ENCODE assay signal across 9 cellular contexts in the genomic region with DNA sequence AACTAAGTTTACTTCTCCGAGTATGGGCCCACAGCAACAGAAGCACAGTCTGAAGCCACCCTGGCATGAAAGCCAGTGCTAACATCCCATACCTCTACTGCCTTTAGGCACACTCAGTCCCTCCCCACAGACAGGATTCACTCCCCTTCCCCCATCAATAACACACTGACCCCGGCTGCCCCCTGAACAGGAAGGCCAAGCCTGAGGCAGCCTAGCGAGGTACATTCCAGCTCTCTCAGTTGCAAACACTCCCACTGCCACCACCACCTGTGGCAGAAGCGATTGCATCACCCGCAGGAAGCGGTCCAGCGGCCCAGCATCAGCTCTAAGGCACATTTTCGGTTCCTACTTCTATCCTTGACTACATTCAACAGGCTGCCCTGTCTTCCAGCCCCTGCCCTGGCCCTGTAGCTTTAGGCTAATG. TPM values are rescaled to one million over a fixed set of nuclear protein-coding genes. Genes with fewer than 3 reads are reported as not detected.
DNase-seq lines count a peak whose midpoint lies in the region; ATAC-seq lines count a peak whose summit lies in the region.
"Had no signal": no experiment of that assay in that cellular context is flagged by ENCODE, and none has a peak within 500 bp of the region (broad histone marks: within the 10 kb centered on the region; RNA-seq: fewer than 3 reads in every experiment).

No MANE protein-coding gene starts in this region.

- no peaks in the 10 kb centered on the region for H3K9me2 ChIP-seq in Karpas-422 (replicated peaks; ENCODE audit: insufficient read depth, low read length)

- peaks cover 0 to 2% of the 10 kb centered on the region in 2 donors for H3K36me3 Mint-ChIP-seq in activated T-cell treated with anti-CD3 and anti-CD28 coated beads, Interleukin-2, amount 50 U/mL, for 72 hours (ENCODE audit: insufficient read depth in 2 of 2)

- H3K4me3 Mint-ChIP-seq in activated T-cell treated with anti-CD3 and anti-CD28 coated beads, Interleukin-2, amount 50 U/mL, for 72 hours: peak overlapping the region; percentile 53 to 66

- H3K9ac ChIP-seq in Karpas-422 (ENCODE audit: low read length): peak overlapping the region; percentile 60

- H2AFZ ChIP-seq in Karpas-422 (ENCODE audit: low read length): peak overlapping the region; percentile 86; the same call in 1 of the 2 replicates

- H3K4me2 ChIP-seq in Karpas-422 (ENCODE audit: low read depth, low read length, poor library complexity, severe bottlenecking): peak overlapping the region; percentile 33
- H3K4me2 ChIP-seq: A549 had no signal

- peak; percentile 7 for DNase-seq in NCI-H510A treated with DMSO at 0.1 percent for 48 hours (lab: John Stamatoyannopoulos, UW)
- DNase-seq in NCI-H510A (lab: John Stamatoyannopoulos, UW): no peak
- peak; percentile 62 for DNase-seq in H4 (ENCODE audit: low spot score)
- peak; percentile 75 for DNase-seq in Karpas-422
- peak; percentile 71 to 76 for DNase-seq in activated T-cell treated with anti-CD3 and anti-CD28 coated beads, Interleukin-2, amount 50 U/mL, for 72 hours
- peak; percentile 84 for DNase-seq in mesenteric fat pad (ENCODE audit: low spot score)
- no peak for DNase-seq in NCI-H1092 (lab: John Stamatoyannopoulos, UW)
- DNase-seq in COR-L47 (lab: John Stamatoyannopoulos, UW): no peak

- no peaks in the 10 kb centered on the region for H3K36me3 ChIP-seq in Karpas-422 (ENCODE audit: insufficient read depth, low read length)

- H3K27ac ChIP-seq in Karpas-422 (ENCODE audit: low read length): no peak overlapping the region
- H3K27ac ChIP-seq: A549 had no signal

- no peaks in the 10 kb centered on the region for H3K27me3 ChIP-seq in Karpas-422 (ENCODE audit: low read length)

- H3K4me1 ChIP-seq in Karpas-422 (ENCODE audit: low read length): peaks cover 10% of the 10 kb centered on the region
- H3K4me1 ChIP-seq: A549 had no signal

- peak; percentile 92 to 95 for ATAC-seq in activated T-cell treated with anti-CD3 and anti-CD28 coated beads, Interleukin-2, amount 50 U/mL, for 72 hours (replicated peaks in 1 of 2)
- ATAC-seq: A549 had no signal

- H3K79me2 ChIP-seq in Karpas-422 (ENCODE audit: low read length): no peaks in the 10 kb centered on the region

- no peaks in the 10 kb centered on the region for H3K9me3 Mint-ChIP-seq in activated T-cell treated with anti-CD3 and anti-CD28 coated beads, Interleukin-2, amount 50 U/mL, for 72 hours

- H3K9me3 ChIP-seq in Karpas-422 (ENCODE audit: low read length): no peaks in the 10 kb centered on the region
- H3K9me3 ChIP-seq: A549 had no signal

- H3K4me3 ChIP-seq in Karpas-422 (ENCODE audit: low read length): no peak overlapping the region; the same call in 1 of the 2 replicates
- H3K4me3 ChIP-seq: A549 had no signal

- H3K27ac Mint-ChIP-seq in activated T-cell treated with anti-CD3 and anti-CD28 coated beads, Interleukin-2, amount 50 U/mL, for 72 hours: peak overlapping the region; percentile 93

- no peaks in the 10 kb centered on the region for H4K20me1 ChIP-seq in Karpas-422 (ENCODE audit: insufficient read depth, low read depth, low read length)

- H3K4me1 Mint-ChIP-seq in activated T-cell treated with anti-CD3 and anti-CD28 coated beads, Interleukin-2, amount 50 U/mL, for 72 hours (ENCODE audit: low read depth): peaks cover 26% of the 10 kb centered on the region

- peaks cover 12% of the 10 kb centered on the region for H3K27me3 Mint-ChIP-seq in activated T-cell treated with anti-CD3 and anti-CD28 coated beads, Interleukin-2, amount 50 U/mL, for 72 hours (ENCODE audit: low read depth)

RNA-seq across cellular contexts. Expression of gene BMF, which starts 7.0 kb away (rescaled TPM):
- 18.7 and 19.6 TPM in 2 replicates for total RNA-seq in H4 (2014; rRNA removed; shearing (Covaris generic))
- total RNA-seq in Karpas-422 (2014; rRNA removed; shearing (Covaris generic); ENCODE audit: low replicate concordance): 3.0 and 5.4 TPM in 2 replicates
- total RNA-seq in activated T-cell treated with anti-CD3 and anti-CD28 coated beads, Interleukin-2, amount 50 U/mL, for 72 hours: 10 to 100 TPM; 23.7 to 25.9 TPM
- total RNA-seq in mesenteric fat pad: 4.0 TPM

RNA-seq across cellular contexts. Expression of gene BUB1B, which starts 45.2 kb away (rescaled TPM):
- total RNA-seq in H4 (2014; rRNA removed; shearing (Covaris generic)): 55.5 and 56.2 TPM in 2 replicates
- total RNA-seq in Karpas-422 (2014; rRNA removed; shearing (Covaris generic); ENCODE audit: low replicate concordance): 58.2 and 60.1 TPM in 2 replicates
- 10 to 100 TPM; 86.5 to 91.2 TPM for total RNA-seq in activated T-cell treated with anti-CD3 and anti-CD28 coated beads, Interleukin-2, amount 50 U/mL, for 72 hours
- 0.39 TPM for total RNA-seq in mesenteric fat pad

Comparison
In these comparisons a context has a peak if more than half of its experiments do, and no peak if none do; other contexts are left out.
1. DNase-seq: peak in NCI-H510A treated with DMSO at 0.1 percent for 48 hours (single experiment), H4 (single experiment), Karpas-422 (single experiment), activated T-cell treated with anti-CD3 and anti-CD28 coated beads, Interleukin-2, amount 50 U/mL, for 72 hours (2 of 2) and mesenteric fat pad (single experiment); none in NCI-H510A (single experiment), NCI-H1092 (single experiment) and COR-L47 (single experiment).
2. RNA of gene BUB1B, which starts 45.2 kb away (total RNA-seq): 86.5 to 91.2 TPM in activated T-cell treated with anti-CD3 and anti-CD28 coated beads, Interleukin-2, amount 50 U/mL, for 72 hours, 58.2 to 60.1 TPM in Karpas-422 and 55.5 to 56.2 TPM in H4; 0.39 TPM in mesenteric fat pad (single experiment); every median in the first group is over 10 times any median in the second.